ENCODE assay signal across 8 cellular contexts in genomic region chr1:66271216-66271903, GRCh38.
A peak's percentile ranks its signal among the peaks of the same experiment; 100 is the strongest.
DNase-seq lines count a peak whose midpoint lies in the region; ATAC-seq and FAIRE-seq lines count a peak whose summit lies in the region.

No MANE protein-coding gene starts in this region.

- H3K27ac Mint-ChIP-seq in activated naive CD4-positive, alpha-beta T cell treated with anti-CD3 and anti-CD28 coated beads for 36 hours = peak overlapping the region; percentile 90

- H3K27me3 Mint-ChIP-seq in activated naive CD4-positive, alpha-beta T cell treated with anti-CD3 and anti-CD28 coated beads for 36 hours (ENCODE audit: low read depth) = no peaks in the 10 kb centered on the region

- CTCF ChIA-PET in activated naive CD4-positive, alpha-beta T cell treated with anti-CD3 and anti-CD28 coated beads for 36 hours (lab: Charles Lee) = interaction anchor here (1.0 to 1.6 kb wide), 3 partner anchors 11 to 17 kb away, joined by 3 to 5 read pairs (median 5); no protein-coding TSS in a partner anchor

- FAIRE-seq in urothelium cell line (lab: Jason Lieb, UNC) = no peak

- no peaks in the 10 kb centered on the region for H3K36me3 Mint-ChIP-seq in activated naive CD4-positive, alpha-beta T cell treated with anti-CD3 and anti-CD28 coated beads for 36 hours (ENCODE audit: low read depth)

- peaks cover 74% of the 10 kb centered on the region for H3K4me1 Mint-ChIP-seq in activated naive CD4-positive, alpha-beta T cell treated with anti-CD3 and anti-CD28 coated beads for 36 hours (ENCODE audit: low read depth)

- no peak for ATAC-seq in GM18858 (IDR thresholded peaks at IDR 0.05; ENCODE audit: unreplicated experiment)

- peak overlapping the region; percentile 54 for H3K4me3 Mint-ChIP-seq in activated naive CD4-positive, alpha-beta T cell treated with anti-CD3 and anti-CD28 coated beads for 36 hours

- intact Hi-C loops in activated naive CD4-positive, alpha-beta T cell treated with anti-CD3 and anti-CD28 coated beads for 36 hours (cut with micrococcal nuclease) = loop anchor here (1.0 kb wide), 8 partner anchors 11 to 165 kb away; no protein-coding TSS in a partner anchor

- no peaks in the 10 kb centered on the region for H3K9me3 Mint-ChIP-seq in activated naive CD4-positive, alpha-beta T cell treated with anti-CD3 and anti-CD28 coated beads for 36 hours

- DNase-seq in NCI-H2196 (lab: John Stamatoyannopoulos, UW; ENCODE audit: unreplicated experiment) (peak; percentile 9), NCI-H2196 treated with DMSO at 0.1 percent for 48 hours (lab: John Stamatoyannopoulos, UW; ENCODE audit: unreplicated experiment) (no peak), NCI-H460 (ENCODE audit: extremely low read depth, low read depth) (peak; percentile 97), germinal center (ENCODE audit: low spot score) (peak; percentile 17), non-pigmented ciliary epithelial cell (ENCODE audit: low read depth) (peak; percentile 98), urothelium cell line (ENCODE audit: low spot score) (peak; percentile 75)
- DNase-seq in activated naive CD4-positive, alpha-beta T cell treated with anti-CD3 and anti-CD28 coated beads for 36 hours = peak; percentile 84
